In the genomic region with DNA sequence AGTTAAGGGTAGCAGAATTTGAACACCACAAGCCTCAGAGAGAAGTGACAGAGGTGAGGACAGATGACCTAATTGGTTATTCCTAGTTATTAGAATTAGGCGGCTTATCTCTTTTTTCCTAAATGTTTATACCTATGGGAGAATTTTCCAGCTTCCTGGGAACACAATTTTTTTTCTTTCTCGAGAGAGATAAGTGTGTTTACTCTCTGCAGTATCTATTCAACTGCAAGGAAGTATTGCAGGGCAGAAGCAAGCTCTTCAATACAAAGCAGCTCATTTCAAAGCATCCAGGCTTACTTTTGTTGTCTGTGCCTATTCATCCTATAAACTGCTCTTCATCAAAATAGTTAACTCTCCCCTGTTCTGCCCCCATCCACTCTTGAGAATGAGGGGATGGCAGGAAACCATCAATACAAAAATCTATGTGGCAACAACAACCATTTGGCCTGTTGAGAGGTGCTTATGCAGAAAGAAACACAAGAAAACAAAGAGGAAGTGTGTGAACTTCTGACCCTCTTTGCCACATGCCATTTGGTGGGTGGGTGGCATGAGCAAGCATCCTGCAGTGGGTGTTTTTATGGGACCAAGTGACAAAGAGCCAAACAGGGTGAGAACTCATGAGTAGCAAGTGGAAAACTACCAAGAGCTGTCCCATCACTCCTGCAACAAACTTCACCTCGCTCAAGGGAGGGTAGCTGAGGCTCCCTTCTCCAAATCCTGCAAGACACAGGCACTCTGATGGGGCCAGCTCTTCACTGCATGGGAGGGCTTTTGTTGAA, we compare ENCODE assay signal across 1 cellular context.
TF ChIP-seq lines count a peak whose summit lies in the region.

No MANE protein-coding gene starts in this region.

TF ChIP-seq in K562, 482 proteins besides CTCF, POLR2A, EP300 and RAD21 (continued from another document):
- TF ChIP-seq, protein P1, sequence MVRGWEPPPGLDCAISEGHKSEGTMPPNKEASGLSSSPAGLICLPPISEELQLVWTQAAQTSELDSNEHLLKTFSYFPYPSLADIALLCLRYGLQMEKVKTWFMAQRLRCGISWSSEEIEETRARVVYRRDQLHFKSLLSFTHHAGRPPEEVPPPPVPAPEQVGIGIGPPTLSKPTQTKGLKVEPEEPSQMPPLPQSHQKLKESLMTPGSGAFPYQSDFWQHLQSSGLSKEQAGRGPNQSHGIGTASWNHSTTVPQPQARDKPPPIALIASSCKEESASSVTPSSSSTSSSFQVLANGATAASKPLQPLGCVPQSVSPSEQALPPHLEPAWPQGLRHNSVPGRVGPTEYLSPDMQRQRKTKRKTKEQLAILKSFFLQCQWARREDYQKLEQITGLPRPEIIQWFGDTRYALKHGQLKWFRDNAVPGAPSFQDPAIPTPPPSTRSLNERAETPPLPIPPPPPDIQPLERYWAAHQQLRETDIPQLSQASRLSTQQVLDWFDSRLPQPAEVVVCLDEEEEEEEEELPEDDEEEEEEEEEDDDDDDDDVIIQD (CRISPR knock-in tag; IDR thresholded peaks at IDR 0.05): no peak
- no peak for TF ChIP-seq YY1 (IDR thresholded peaks at IDR 0.05; ENCODE audit: borderline replicate concordance in 1 of 3, control insufficient read depth in 1 of 3, extremely low read depth in 1 of 3, insufficient read depth in 3 of 3, insufficient read length in 1 of 3, insufficient replicate concordance in 2 of 3, low read depth in 1 of 3, low read length in 2 of 3)
- TF ChIP-seq CTBP1 (IDR thresholded peaks at IDR 0.05; ENCODE audit: borderline replicate concordance): 0 out of 2 replicates have a peak, but pooled peaks have one; percentile 30
- TF ChIP-seq TRIM28 (IDR thresholded peaks at IDR 0.05): no peak
- peak in 1 of 2 experiments; percentile 85; a peak in 2 of 4 replicates for TF ChIP-seq FOXA3 (CRISPR knock-in tag; conservative IDR thresholded peaks at IDR 0.05 in 1 of 2, IDR thresholded peaks at IDR 0.05 in 1 of 2)
- 0 out of 2 replicates have a peak, but pooled peaks have one; percentile 19 for TF ChIP-seq GABPA (tag; conservative IDR thresholded peaks at IDR 0.05; ENCODE audit: low read depth)
- no peak for TF ChIP-seq SP2 (IDR thresholded peaks at IDR 0.05; ENCODE audit: extremely low read depth, low read depth, low read length, poor library complexity, severe bottlenecking)
- TF ChIP-seq MEIS2 (IDR thresholded peaks at IDR 0.05; ENCODE audit: partially characterized antibody): peak; percentile 17
- no peak for TF ChIP-seq HSF4 (CRISPR knock-in tag; IDR thresholded peaks at IDR 0.05; ENCODE audit: borderline replicate concordance)
- TF ChIP-seq, protein P2, sequence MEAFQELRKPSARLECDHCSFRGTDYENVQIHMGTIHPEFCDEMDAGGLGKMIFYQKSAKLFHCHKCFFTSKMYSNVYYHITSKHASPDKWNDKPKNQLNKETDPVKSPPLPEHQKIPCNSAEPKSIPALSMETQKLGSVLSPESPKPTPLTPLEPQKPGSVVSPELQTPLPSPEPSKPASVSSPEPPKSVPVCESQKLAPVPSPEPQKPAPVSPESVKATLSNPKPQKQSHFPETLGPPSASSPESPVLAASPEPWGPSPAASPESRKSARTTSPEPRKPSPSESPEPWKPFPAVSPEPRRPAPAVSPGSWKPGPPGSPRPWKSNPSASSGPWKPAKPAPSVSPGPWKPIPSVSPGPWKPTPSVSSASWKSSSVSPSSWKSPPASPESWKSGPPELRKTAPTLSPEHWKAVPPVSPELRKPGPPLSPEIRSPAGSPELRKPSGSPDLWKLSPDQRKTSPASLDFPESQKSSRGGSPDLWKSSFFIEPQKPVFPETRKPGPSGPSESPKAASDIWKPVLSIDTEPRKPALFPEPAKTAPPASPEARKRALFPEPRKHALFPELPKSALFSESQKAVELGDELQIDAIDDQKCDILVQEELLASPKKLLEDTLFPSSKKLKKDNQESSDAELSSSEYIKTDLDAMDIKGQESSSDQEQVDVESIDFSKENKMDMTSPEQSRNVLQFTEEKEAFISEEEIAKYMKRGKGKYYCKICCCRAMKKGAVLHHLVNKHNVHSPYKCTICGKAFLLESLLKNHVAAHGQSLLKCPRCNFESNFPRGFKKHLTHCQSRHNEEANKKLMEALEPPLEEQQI (IDR thresholded peaks at IDR 0.05): no peak
- no peak for TF ChIP-seq ZNF444 (CRISPR knock-in tag; IDR thresholded peaks at IDR 0.05)
- no peak for TF ChIP-seq ZNF75A (CRISPR knock-in tag; IDR thresholded peaks at IDR 0.05)
- no peak for TF ChIP-seq TAF9B (IDR thresholded peaks at IDR 0.05; ENCODE audit: partially characterized antibody)
- TF ChIP-seq MTA1 (IDR thresholded peaks at IDR 0.05; ENCODE audit: borderline replicate concordance): no peak
- TF ChIP-seq RCOR1 (IDR thresholded peaks at IDR 0.05; ENCODE audit: borderline replicate concordance in 1 of 2, low read depth in 2 of 2, low read length in 2 of 2): no peak
